ENCODE assay signal across 8 cellular contexts in the genomic region with DNA sequence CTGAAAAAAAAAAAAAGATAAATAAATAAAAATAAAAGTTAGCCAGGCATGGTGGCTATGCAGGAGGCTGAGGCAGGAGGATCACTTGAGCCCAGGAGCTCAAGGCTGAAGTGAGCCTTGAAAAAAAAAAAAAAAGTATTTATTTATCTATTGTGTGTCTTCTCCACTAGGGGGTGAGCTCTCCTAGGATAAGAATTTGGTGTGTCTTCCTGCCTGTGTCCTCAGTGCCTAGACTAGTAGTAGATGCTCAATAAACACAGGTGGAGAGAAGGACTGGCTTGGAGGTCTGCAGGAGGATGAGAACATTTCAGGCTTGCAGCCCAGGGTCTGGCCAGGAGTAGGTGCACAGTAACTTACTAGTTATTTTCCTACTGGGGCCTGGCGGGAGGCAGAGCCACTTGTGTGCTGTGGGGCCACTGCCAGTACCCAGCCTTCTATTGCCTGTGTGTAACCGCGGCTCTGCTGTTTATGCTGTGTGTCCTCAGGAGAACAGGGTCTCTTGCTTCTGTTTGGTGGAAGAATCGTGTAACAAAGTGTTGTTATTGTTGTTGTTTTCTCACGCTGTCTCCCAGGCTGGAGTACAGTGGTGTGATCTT. TPM values are rescaled to one million over a fixed set of nuclear protein-coding genes. Genes with fewer than 3 reads are reported as not detected.
A peak's percentile ranks its signal among the peaks of the same experiment; 100 is the strongest.
DNase-seq lines count a peak whose midpoint lies in the region; ATAC-seq and TF ChIP-seq lines count a peak whose summit lies in the region.

No MANE protein-coding gene starts in this region.

- peaks cover 6% of the 10 kb centered on the region for H3K36me3 Mint-ChIP-seq in activated T-cell treated with anti-CD3 and anti-CD28 coated beads, Interleukin-2, amount 50 U/mL, for 24 hours (ENCODE audit: low read depth)
- peaks cover 0 to 2% of the 10 kb centered on the region in 2 donors for H3K36me3 Mint-ChIP-seq in activated T-cell treated with anti-CD3 and anti-CD28 coated beads, Interleukin-2, amount 50 U/mL, for 72 hours (ENCODE audit: insufficient read depth in 2 of 2)

- TF ChIP-seq POLR2A in adrenal gland (IDR thresholded peaks at IDR 0.05): no peak

- no peak overlapping the region for H3K4me3 Mint-ChIP-seq in activated T-cell treated with anti-CD3 and anti-CD28 coated beads, Interleukin-2, amount 50 U/mL, for 24 hours
- H3K4me3 Mint-ChIP-seq in activated T-cell treated with anti-CD3 and anti-CD28 coated beads, Interleukin-2, amount 50 U/mL, for 72 hours: no peak overlapping the region

- H3K27me3 Mint-ChIP-seq in activated T-cell treated with anti-CD3 and anti-CD28 coated beads, Interleukin-2, amount 50 U/mL, for 24 hours: no peaks in the 10 kb centered on the region
- H3K27me3 Mint-ChIP-seq in activated T-cell treated with anti-CD3 and anti-CD28 coated beads, Interleukin-2, amount 50 U/mL, for 72 hours (ENCODE audit: low read depth): no peaks in the 10 kb centered on the region

- no peak overlapping the region for H3K4me3 ChIP-seq in adrenal gland

- H3K9me3 Mint-ChIP-seq in activated T-cell treated with anti-CD3 and anti-CD28 coated beads, Interleukin-2, amount 50 U/mL, for 24 hours: no peaks in the 10 kb centered on the region
- H3K9me3 Mint-ChIP-seq in activated T-cell treated with anti-CD3 and anti-CD28 coated beads, Interleukin-2, amount 50 U/mL, for 72 hours: no peaks in the 10 kb centered on the region

- peak; percentile 46 to 87 (median 70) for TF ChIP-seq CTCF in adrenal gland (IDR thresholded peaks at IDR 0.05)

- peaks cover 4% of the 10 kb centered on the region for H3K27me3 ChIP-seq in adrenal gland

- intact Hi-C loops in adrenal gland (cut with DNase I): loop anchor here (5.0 kb wide), 2 partner anchors 76 to 81 kb away; no protein-coding TSS in a partner anchor

- WGBS in adrenal gland, 4 donors: 81 to 91% (median 90%) methylated on average over 4 to 5 of the region's 5 CpGs

- no peak for ATAC-seq in activated T-cell treated with anti-CD3 and anti-CD28 coated beads, Interleukin-2, amount 50 U/mL, for 72 hours (replicated peaks in 1 of 2)

- H3K27ac Mint-ChIP-seq in activated T-cell treated with anti-CD3 and anti-CD28 coated beads, Interleukin-2, amount 50 U/mL, for 24 hours: no peak overlapping the region
- H3K27ac Mint-ChIP-seq in activated T-cell treated with anti-CD3 and anti-CD28 coated beads, Interleukin-2, amount 50 U/mL, for 72 hours: no peak overlapping the region

- peaks cover 19% of the 10 kb centered on the region for H3K4me1 Mint-ChIP-seq in activated T-cell treated with anti-CD3 and anti-CD28 coated beads, Interleukin-2, amount 50 U/mL, for 24 hours (ENCODE audit: low read depth)
- peaks cover 17% of the 10 kb centered on the region for H3K4me1 Mint-ChIP-seq in activated T-cell treated with anti-CD3 and anti-CD28 coated beads, Interleukin-2, amount 50 U/mL, for 72 hours (ENCODE audit: low read depth)

- no peaks in the 10 kb centered on the region for H3K36me3 ChIP-seq in adrenal gland (replicated peaks in 1 of 2)

- H3K4me1 ChIP-seq in adrenal gland (replicated peaks in 1 of 2): peaks cover 2% of the 10 kb centered on the region in 2 donors

- H3K9me3 ChIP-seq in adrenal gland (replicated peaks in 1 of 3): no peaks in the 10 kb centered on the region

- peak; percentile 49 for DNase-seq in activated T-cell treated with anti-CD3 and anti-CD28 coated beads, Interleukin-2, amount 50 U/mL, for 24 hours
- no peak for DNase-seq in activated T-cell treated with anti-CD3 and anti-CD28 coated beads, Interleukin-2, amount 50 U/mL, for 72 hours
- peak; percentile 45 for DNase-seq in NCI-H146 (lab: John Stamatoyannopoulos, UW)
- DNase-seq in adrenal gland: peak in 3 of 7 donors; percentile 15 to 33 (median 31)
- peak; percentile 60 to 64 for DNase-seq in lung microvascular endothelial cell (ENCODE audit: low read depth in 2 of 2)
- no peak for DNase-seq in nucleus accumbens (lab: John Stamatoyannopoulos, UW)
- no peak for DNase-seq in medulla oblongata (ENCODE audit: extremely low spot score)
- no peak for DNase-seq in stimulated activated CD4-positive, alpha-beta T cell treated with anti-CD3 and anti-CD28 coated beads, Interleukin-15, amount 100 ng/mL, for 24 hours

- no peak overlapping the region for H3K27ac ChIP-seq in adrenal gland

RNA-seq across cellular contexts. Expression of a gene that starts 5.4 kb away (rescaled TPM):
- 1 to 10 TPM; 6.0 to 6.6 TPM for total RNA-seq in activated T-cell treated with anti-CD3 and anti-CD28 coated beads, Interleukin-2, amount 50 U/mL, for 72 hours
- 1 to 10 TPM in 7 of 8 donors, under 1 TPM in 1; 0.06 to 4.4 (median 2.6) TPM for total RNA-seq in adrenal gland
- 10 to 100 TPM in 1 of 3 donors, 1 to 10 TPM in 1, under 1 TPM in 1; 0.57 to 15.1 (median 2.3) TPM for polyA plus RNA-seq in adrenal gland
- total RNA-seq in lung microvascular endothelial cell: under 0.01 TPM in 1 of 2 replicates, not detected in the other

RNA-seq across cellular contexts. Expression of a gene that starts 37.1 kb away (rescaled TPM):
- 10 to 100 TPM; 59.4 to 68.3 TPM for total RNA-seq in activated T-cell treated with anti-CD3 and anti-CD28 coated beads, Interleukin-2, amount 50 U/mL, for 72 hours
- total RNA-seq in adrenal gland: 10 to 100 TPM; 28.5 to 93.5 (median 54.2) TPM
- 10 to 100 TPM; 26.3 to 91.7 (median 51.8) TPM for polyA plus RNA-seq in adrenal gland
- total RNA-seq in lung microvascular endothelial cell: 40.1 and 43.1 TPM in 2 replicates

RNA-seq across cellular contexts. Expression of a gene that starts 45.7 kb away (rescaled TPM):
- total RNA-seq in activated T-cell treated with anti-CD3 and anti-CD28 coated beads, Interleukin-2, amount 50 U/mL, for 72 hours: not detected
- total RNA-seq in adrenal gland (1 to 10 TPM in 2 of 8 donors, under 1 TPM in 3, not detected in 3; 0.34 to 1.4 (median 0.52) TPM), lung microvascular endothelial cell (not detected in 2 replicates)
- under 1 TPM; 0.24 to 0.88 (median 0.72) TPM for polyA plus RNA-seq in adrenal gland

RNA-seq across cellular contexts. Expression of a gene that starts 50.9 kb away (rescaled TPM):
- total RNA-seq in activated T-cell treated with anti-CD3 and anti-CD28 coated beads, Interleukin-2, amount 50 U/mL, for 72 hours: 1 to 10 TPM; 3.2 to 5.0 TPM
- total RNA-seq in adrenal gland: under 1 TPM; 0.09 to 0.83 (median 0.43) TPM
- under 1 TPM; 0.16 to 0.56 (median 0.34) TPM for polyA plus RNA-seq in adrenal gland
- under 0.01 and 0.20 TPM in 2 replicates for total RNA-seq in lung microvascular endothelial cell

Comparison
In these comparisons a context has a peak if more than half of its experiments do, and no peak if none do; other contexts are left out.
1. DNase-seq: peak in activated T-cell treated with anti-CD3 and anti-CD28 coated beads, Interleukin-2, amount 50 U/mL, for 24 hours (single experiment), NCI-H146 (single experiment) and lung microvascular endothelial cell (2 of 2); none in activated T-cell treated with anti-CD3 and anti-CD28 coated beads, Interleukin-2, amount 50 U/mL, for 72 hours (0 of 2), nucleus accumbens (0 of 56), medulla oblongata (single experiment) and stimulated activated CD4-positive, alpha-beta T cell treated with anti-CD3 and anti-CD28 coated beads, Interleukin-15, amount 100 ng/mL, for 24 hours (single experiment).